In the genomic region with DNA sequence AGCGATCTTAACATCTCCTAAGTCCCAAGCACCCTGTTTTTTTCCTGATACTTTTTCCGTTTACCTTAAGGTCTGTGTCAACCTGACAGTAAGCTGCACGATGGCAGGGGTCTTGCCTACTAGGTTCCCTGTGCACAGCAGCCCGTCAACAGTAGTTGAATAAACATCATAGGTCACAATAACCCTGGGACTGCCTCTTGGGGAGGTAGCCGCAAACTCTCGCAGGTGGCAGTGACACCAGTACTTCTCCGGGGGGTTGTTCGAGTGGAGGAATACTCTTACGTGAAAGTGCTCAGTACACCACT, we compare ENCODE assay signal across 8 cellular contexts. TPM values are rescaled to one million over a fixed set of nuclear protein-coding genes. Genes with fewer than 3 reads are reported as not detected.
DNase-seq lines count a peak whose midpoint lies in the region; ATAC-seq and TF ChIP-seq lines count a peak whose summit lies in the region.

No MANE protein-coding gene starts in this region.

- intact Hi-C loops in Caco-2 (cut with micrococcal nuclease; ENCODE audit: unreplicated experiment), result no loop called here

- H3K36me3 Mint-ChIP-seq in Caco-2 (ENCODE audit: insufficient read depth, unreplicated experiment), result peaks cover 29% of the 10 kb centered on the region
- peaks cover 23% of the 10 kb centered on the region for H3K36me3 Mint-ChIP-seq in central memory CD8-positive, alpha-beta T cell (ENCODE audit: insufficient read depth)

- H3K4me1 Mint-ChIP-seq in Caco-2 (ENCODE audit: low read depth, unreplicated experiment), result peaks cover 16% of the 10 kb centered on the region
- H3K4me1 Mint-ChIP-seq in central memory CD8-positive, alpha-beta T cell, result peaks cover 36% of the 10 kb centered on the region

- H3K36me3 ChIP-seq in Caco-2 (ENCODE audit: control insufficient read depth, insufficient read depth, low read length) (peaks cover 1% of the 10 kb centered on the region), muscle layer of duodenum (ENCODE audit: control insufficient read depth in 1 of 2, insufficient read depth in 2 of 2, low read length in 2 of 2) (peaks cover 0 to 4% of the 10 kb centered on the region in 2 donors)

- H3K4me3 ChIP-seq in Caco-2 (ENCODE audit: low read depth, low read length) (peak overlapping the region; percentile 75), muscle layer of duodenum (ENCODE audit: low read depth in 1 of 2, low read length in 2 of 2) (peak overlapping the region; percentile 91 to 98)

- peak overlapping the region; percentile 91 for H3K4me3 Mint-ChIP-seq in Caco-2 (ENCODE audit: unreplicated experiment)
- H3K4me3 Mint-ChIP-seq in central memory CD8-positive, alpha-beta T cell, result peak overlapping the region; percentile 93

- no peak for DNase-seq in Caco-2
- no peak for DNase-seq in central memory CD8-positive, alpha-beta T cell (ENCODE audit: low spot score in 2 of 2)
- DNase-seq in NCI-H128 (lab: John Stamatoyannopoulos, UW; ENCODE audit: unreplicated experiment), result no peak
- DNase-seq in omental fat pad (ENCODE audit: low spot score), result no peak
- DNase-seq in 8988T, result no peak

- H3K9me3 ChIP-seq in Caco-2 (no peaks in the 10 kb centered on the region), muscle layer of duodenum (ENCODE audit: control insufficient read depth in 1 of 2, low read length in 2 of 2) (no peaks in the 10 kb centered on the region)

- H3K27me3 Mint-ChIP-seq in Caco-2 (ENCODE audit: insufficient read depth, unreplicated experiment), result no peaks in the 10 kb centered on the region
- no peaks in the 10 kb centered on the region for H3K27me3 Mint-ChIP-seq in central memory CD8-positive, alpha-beta T cell

- ATAC-seq in GM21423 (IDR thresholded peaks at IDR 0.05; ENCODE audit: unreplicated experiment) (peak; percentile 44), HG03575 (IDR thresholded peaks at IDR 0.05; ENCODE audit: extremely low read depth, insufficient number of reproducible peaks, low FRiP score, unreplicated experiment) (peak; percentile 22), omental fat pad (ENCODE audit: low FRiP score) (no peak)
- peak; percentile 67 for ATAC-seq in central memory CD8-positive, alpha-beta T cell (replicated peaks; ENCODE audit: extremely low read depth, poor library complexity, severe bottlenecking)

- H3K9me3 Mint-ChIP-seq in Caco-2 (ENCODE audit: unreplicated experiment), result peaks cover 5% of the 10 kb centered on the region
- no peaks in the 10 kb centered on the region for H3K9me3 Mint-ChIP-seq in central memory CD8-positive, alpha-beta T cell

- POLR2A ChIA-PET in Caco-2 (lab: Charles Lee), result interaction anchor here (0.6 to 2.2 kb wide), 6 partner anchors 9 to 357 kb away, joined by 3 to 26 read pairs (median 4); a partner anchor contains a TSS

- TF ChIP-seq CTCF in Caco-2 (IDR thresholded peaks at IDR 0.05; ENCODE audit: insufficient read depth in 1 of 2, low read depth in 1 of 2, low read length in 1 of 2, severe bottlenecking in 1 of 2, unreplicated experiment in 1 of 2), result no peak
- no peak for TF ChIP-seq CTCF in omental fat pad (IDR thresholded peaks at IDR 0.05)

- no TSS peak for BruUV-seq in Caco-2 (replicated peaks; lab: Mats Ljungman, UMichigan)

- peak overlapping the region; percentile 91 for H3K27ac ChIP-seq in muscle layer of duodenum (ENCODE audit: low read length)

- no peaks in the 10 kb centered on the region for H3K27me3 ChIP-seq in Caco-2 (replicated peaks; ENCODE audit: control insufficient read depth, insufficient read depth, low read length)
- H3K27me3 ChIP-seq in muscle layer of duodenum (ENCODE audit: low read depth, low read length), result no peaks in the 10 kb centered on the region

- peaks cover 10% of the 10 kb centered on the region; the same call in 1 of the 2 replicates for H3K4me1 ChIP-seq in Caco-2
- H3K4me1 ChIP-seq in muscle layer of duodenum (ENCODE audit: control insufficient read depth in 1 of 2, insufficient read depth in 2 of 2, low read length in 2 of 2), result peaks cover 14 to 25% of the 10 kb centered on the region in 2 donors

- peak overlapping the region; percentile 91 for H3K27ac Mint-ChIP-seq in Caco-2 (ENCODE audit: unreplicated experiment)
- peak overlapping the region; percentile 96 for H3K27ac Mint-ChIP-seq in central memory CD8-positive, alpha-beta T cell (ENCODE audit: low read depth)

- CTCF ChIA-PET in Caco-2 (lab: Charles Lee), result interaction anchor here (2.7 kb wide), 1 partner anchor 11 kb away, joined by 14 read pairs; no protein-coding TSS in a partner anchor

RNA-seq across cellular contexts. Expression of a gene that starts 0.4 kb away (rescaled TPM):
- total RNA-seq in Caco-2 (2022), result 183 and 185 TPM in 2 replicates
- total RNA-seq in omental fat pad, result 100 to 1,000 TPM; 115 to 167 (median 163) TPM
